In genomic region chr10:133258066-133258817, GRCh38 we compare ENCODE assay signal across 6 cellular contexts. TPM values are rescaled to one million over a fixed set of nuclear protein-coding genes. Genes with fewer than 3 reads are reported as not detected.
DNase-seq lines count a peak whose midpoint lies in the region.

No MANE protein-coding gene starts in this region.

- H3K36me3 Mint-ChIP-seq in activated naive CD4-positive, alpha-beta T cell treated with anti-CD3 and anti-CD28 coated beads, Interleukin-2, amount 10 ng/mL, durations not matched to agents 7 days and 5 days: peaks cover 9% of the 10 kb centered on the region

- peak overlapping the region; percentile 56 for H3K27ac ChIP-seq in skeletal muscle tissue (ENCODE audit: low read depth, low read length)

- H3K9me3 Mint-ChIP-seq in activated naive CD4-positive, alpha-beta T cell treated with anti-CD3 and anti-CD28 coated beads, Interleukin-2, amount 10 ng/mL, durations not matched to agents 7 days and 5 days: no peaks in the 10 kb centered on the region

- DNase-seq in HuH-7 (ENCODE audit: low spot score): peak; percentile 50
- peak; percentile 63 for DNase-seq in activated naive CD4-positive, alpha-beta T cell treated with anti-CD3 and anti-CD28 coated beads, Interleukin-2, amount 10 ng/mL, durations not matched to agents 7 days and 5 days
- DNase-seq in amygdala (lab: John Stamatoyannopoulos, UW): no peak
- no peak for DNase-seq in NCI-H524 (lab: John Stamatoyannopoulos, UW)
- no peak for DNase-seq in mesenteric fat pad (ENCODE audit: low spot score)

- CTCF ChIA-PET in activated naive CD4-positive, alpha-beta T cell treated with anti-CD3 and anti-CD28 coated beads, Interleukin-2, amount 10 ng/mL, durations not matched to agents 7 days and 5 days (lab: Charles Lee): interaction anchor here (0.9 to 1.5 kb wide), 4 partner anchors 18 to 115 kb away, joined by 3 to 4 read pairs (median 3); partner anchors contain the start of gene ADAM8

- peaks cover 62% of the 10 kb centered on the region for H3K4me1 Mint-ChIP-seq in activated naive CD4-positive, alpha-beta T cell treated with anti-CD3 and anti-CD28 coated beads, Interleukin-2, amount 10 ng/mL, durations not matched to agents 7 days and 5 days

- H3K27ac Mint-ChIP-seq in activated naive CD4-positive, alpha-beta T cell treated with anti-CD3 and anti-CD28 coated beads, Interleukin-2, amount 10 ng/mL, durations not matched to agents 7 days and 5 days: peak overlapping the region; percentile 93

- H3K27me3 Mint-ChIP-seq in activated naive CD4-positive, alpha-beta T cell treated with anti-CD3 and anti-CD28 coated beads, Interleukin-2, amount 10 ng/mL, durations not matched to agents 7 days and 5 days: peaks cover 18% of the 10 kb centered on the region

- H3K4me3 Mint-ChIP-seq in activated naive CD4-positive, alpha-beta T cell treated with anti-CD3 and anti-CD28 coated beads, Interleukin-2, amount 10 ng/mL, durations not matched to agents 7 days and 5 days: peak overlapping the region; percentile 46

- no peaks in the 10 kb centered on the region for H3K27me3 ChIP-seq in skeletal muscle tissue (ENCODE audit: control insufficient read depth in 3 of 3, insufficient read depth in 3 of 3, low read length in 3 of 3)

- H3K9me3 ChIP-seq in skeletal muscle tissue (ENCODE audit: control insufficient read depth in 3 of 3, low read length in 3 of 3): no peaks in the 10 kb centered on the region

- H3K36me3 ChIP-seq in skeletal muscle tissue (ENCODE audit: control insufficient read depth in 3 of 3, insufficient read depth in 3 of 3, low read length in 3 of 3): peaks cover 0 to 2% (median 0%) of the 10 kb centered on the region in 3 donors

- H3K4me1 ChIP-seq in skeletal muscle tissue (ENCODE audit: control insufficient read depth in 3 of 3, insufficient read depth in 3 of 3, low read length in 3 of 3): peaks cover 27 to 46% (median 41%) of the 10 kb centered on the region in 3 donors

- peak overlapping the region in 2 of 3 donors; percentile 56 to 69 for H3K4me3 ChIP-seq in skeletal muscle tissue (ENCODE audit: low read length in 3 of 3)

- H3K9ac ChIP-seq in skeletal muscle tissue (ENCODE audit: low read depth in 1 of 3, low read length in 3 of 3): peak overlapping the region in 1 of 3 donors; percentile 8

RNA-seq across cellular contexts. Expression of gene ADAM8, which starts 18.4 kb away (rescaled TPM):
- total RNA-seq in skeletal muscle tissue (2.6 TPM), mesenteric fat pad (12.0 TPM)

RNA-seq across cellular contexts. Expression of gene VENTX, which starts 20.6 kb away (rescaled TPM):
- not detected for total RNA-seq in skeletal muscle tissue
- total RNA-seq in mesenteric fat pad: 4.0 TPM

RNA-seq across cellular contexts. Expression of gene UTF1, which starts 28.2 kb away (rescaled TPM):
- total RNA-seq in skeletal muscle tissue: not detected
- not detected for total RNA-seq in mesenteric fat pad

RNA-seq across cellular contexts. Expression of gene TUBGCP2, which starts 50.4 kb away (rescaled TPM):
- total RNA-seq in skeletal muscle tissue (39.7 TPM), mesenteric fat pad (46.3 TPM)

RNA-seq across cellular contexts. Expression of gene ZNF511, which starts 50.5 kb away (rescaled TPM):
- total RNA-seq in skeletal muscle tissue (30.3 TPM), mesenteric fat pad (32.9 TPM)

Comparison
In these comparisons a context has a peak if more than half of its experiments do, and no peak if none do; other contexts are left out.
1. DNase-seq: peak in HuH-7 (single experiment) and activated naive CD4-positive, alpha-beta T cell treated with anti-CD3 and anti-CD28 coated beads, Interleukin-2, amount 10 ng/mL, durations not matched to agents 7 days and 5 days (single experiment); none in amygdala (0 of 56), NCI-H524 (0 of 2) and mesenteric fat pad (single experiment).